In genomic region chr1:119968068-119968492, GRCh38 we compare ENCODE assay signal across 8 cellular contexts.
DNase-seq lines count a peak whose midpoint lies in the region; ATAC-seq lines count a peak whose summit lies in the region.

No MANE protein-coding gene starts in this region.

- no peaks in the 10 kb centered on the region for H3K9me3 ChIP-seq in CD8-positive, alpha-beta memory T cell (ENCODE audit: low read length)

- H3K27ac ChIP-seq in CD8-positive, alpha-beta memory T cell (ENCODE audit: low read depth, low read length): no peak overlapping the region

- H3K4me1 Mint-ChIP-seq in CD8-positive, alpha-beta memory T cell: peaks cover under 1 to 5% (median 3%) of the 10 kb centered on the region in 3 donors
- peaks cover 4 to 6% of the 10 kb centered on the region in 2 donors for H3K4me1 Mint-ChIP-seq in immature natural killer cell

- H3K27me3 Mint-ChIP-seq in CD8-positive, alpha-beta memory T cell: no peaks in the 10 kb centered on the region
- H3K27me3 Mint-ChIP-seq in immature natural killer cell (ENCODE audit: low read depth in 3 of 3): no peaks in the 10 kb centered on the region

- H3K27ac Mint-ChIP-seq in CD8-positive, alpha-beta memory T cell: peak overlapping the region in 5 of 8 donors; percentile 38 to 82 (median 59)
- H3K27ac Mint-ChIP-seq in immature natural killer cell: peak overlapping the region; percentile 36 to 79 (median 57)

- DNase-seq in CD8-positive, alpha-beta memory T cell: peak; percentile 46 to 76 (median 51)
- DNase-seq in HT1080 (ENCODE audit: low read depth): peak; percentile 67
- peak; percentile 24 to 75 (median 54) for DNase-seq in T-helper 2 cell
- DNase-seq in amniotic epithelial cell (ENCODE audit: low read depth): peak; percentile 32
- DNase-seq in immature natural killer cell: peak; percentile 50 to 59 (median 55)
- peak; percentile 70 to 72 for DNase-seq in stimulated activated CD4-positive, alpha-beta T cell treated with anti-CD3 and anti-CD28 coated beads, Interleukin-4, amount 100 ng/mL, for 4 hours

- peaks cover 10 to 76% (median 17%) of the 10 kb centered on the region in 3 donors for H3K36me3 Mint-ChIP-seq in CD8-positive, alpha-beta memory T cell
- H3K36me3 Mint-ChIP-seq in immature natural killer cell: peaks cover 30 to 48% (median 37%) of the 10 kb centered on the region in 3 donors

- H3K27me3 ChIP-seq in CD8-positive, alpha-beta memory T cell (ENCODE audit: insufficient read depth, low read length, poor library complexity, severe bottlenecking): no peaks in the 10 kb centered on the region

- H3K4me3 ChIP-seq in CD8-positive, alpha-beta memory T cell (ENCODE audit: low read length): no peak overlapping the region

- H3K4me1 ChIP-seq in CD8-positive, alpha-beta memory T cell (ENCODE audit: insufficient read depth, low read length): no peaks in the 10 kb centered on the region

- ATAC-seq in GM19035 (IDR thresholded peaks at IDR 0.05; ENCODE audit: unreplicated experiment) (peak; percentile 92), GM21576 (IDR thresholded peaks at IDR 0.05; ENCODE audit: unreplicated experiment) (no peak)

- no peak overlapping the region for H3K4me3 Mint-ChIP-seq in CD8-positive, alpha-beta memory T cell
- H3K4me3 Mint-ChIP-seq in immature natural killer cell: no peak overlapping the region

- POLR2A ChIA-PET in CD8-positive, alpha-beta memory T cell (lab: Charles Lee): interaction anchor here (0.6 kb wide), 1 partner anchor 120 kb away, joined by 7 read pairs; no protein-coding TSS in a partner anchor

- no peaks in the 10 kb centered on the region for H3K9me3 Mint-ChIP-seq in CD8-positive, alpha-beta memory T cell
- H3K9me3 Mint-ChIP-seq in immature natural killer cell: no peaks in the 10 kb centered on the region

- H3K36me3 ChIP-seq in CD8-positive, alpha-beta memory T cell (ENCODE audit: insufficient read depth, low read length): peaks cover 26% of the 10 kb centered on the region

- CTCF ChIA-PET in CD8-positive, alpha-beta memory T cell (lab: Charles Lee): interaction anchor here (1.2 to 2.0 kb wide), 6 partner anchors 11 to 208 kb away, joined by 3 to 7 read pairs (median 6); partner anchors contain the start of gene SEC22B
